Comparison of ENCODE assay signal across 8 cellular contexts in the genomic region with DNA sequence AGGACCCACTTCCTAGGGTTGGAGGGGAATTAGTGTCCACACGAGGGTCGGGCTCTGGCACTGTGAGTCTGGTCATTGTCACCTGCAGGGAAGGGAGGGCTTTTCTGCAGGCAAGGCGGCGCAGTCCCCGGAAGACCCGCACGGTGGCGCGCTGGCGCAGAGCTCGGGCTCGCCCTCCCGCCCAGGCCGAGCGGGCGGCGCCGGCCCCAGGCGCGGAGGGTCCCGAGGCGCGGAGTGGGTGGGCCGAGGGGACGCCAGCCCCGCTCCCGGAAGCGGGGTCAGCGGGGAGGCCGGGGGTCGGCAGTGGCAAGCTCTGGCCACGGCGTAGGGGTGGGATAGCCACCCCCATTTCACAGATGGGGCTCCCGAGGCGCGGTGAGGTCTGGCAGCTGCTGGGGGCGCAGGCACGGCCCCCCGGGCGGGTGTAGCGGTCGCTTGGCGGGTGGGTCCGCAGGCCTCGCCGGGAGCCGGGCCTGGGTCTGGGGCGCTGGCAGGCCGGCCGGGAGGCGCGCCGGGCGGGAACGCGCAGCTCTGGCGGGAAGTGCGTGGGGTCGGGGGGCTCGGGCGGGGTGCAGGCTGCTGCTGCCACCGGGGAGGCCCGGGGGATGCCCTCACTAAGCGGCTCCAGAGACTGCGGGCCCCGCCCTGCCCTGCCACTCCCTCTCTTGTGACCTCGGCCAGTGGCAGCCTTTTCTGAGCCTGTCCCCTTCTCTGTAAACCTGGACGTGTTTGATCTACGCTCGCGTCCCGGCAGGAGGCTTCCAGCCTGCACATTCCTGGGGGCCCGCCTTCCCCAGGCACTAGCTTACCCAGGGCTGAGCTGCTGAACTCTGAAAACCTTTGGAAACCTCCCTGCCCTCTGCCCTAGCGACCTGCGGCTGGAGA. TPM values are rescaled to one million over a fixed set of nuclear protein-coding genes. Genes with fewer than 3 reads are reported as not detected.
DNase-seq lines count a peak whose midpoint lies in the region; ATAC-seq and TF ChIP-seq lines count a peak whose summit lies in the region.

No MANE protein-coding gene starts in this region.

- intact Hi-C loops in left ventricle myocardium inferior (cut with micrococcal nuclease) (loop anchor here (2.0 kb wide), 1 partner anchor 155 kb away; no protein-coding TSS in a partner anchor), aorta (cut with DNase I) (loop anchor here (1.0 to 5.0 kb wide), 4 partner anchors 62 to 155 kb away; a partner anchor contains a TSS)

- no peaks in the 10 kb centered on the region for H3K9me3 ChIP-seq in left ventricle myocardium inferior (replicated peaks)
- no peaks in the 10 kb centered on the region for H3K9me3 ChIP-seq in aorta (ENCODE audit: control insufficient read depth, low read length)

- in situ Hi-C loops in SK-MEL-5 (cut with HindIII; ENCODE audit: low pct_unique_long_range_greater_than_20kb, low sequenced_read_pairs) = loop anchor here (10.0 kb wide), 1 partner anchor 145 kb away; no protein-coding TSS in a partner anchor

- DNase-seq in DMS53 (lab: John Stamatoyannopoulos, UW) (peak; percentile 63), DMS53 treated with DMSO at 0.1 percent for 48 hours (lab: John Stamatoyannopoulos, UW; ENCODE audit: unreplicated experiment) (no peak), SK-MEL-5 (ENCODE audit: low read depth, low spot score) (peak; percentile 55), left ventricle myocardium inferior (peak; percentile 72), retina (peak; percentile 91), aorta (peak; percentile 80 to 94)
- peak; percentile 61 to 94 for DNase-seq in activated naive CD4-positive, alpha-beta T cell treated with anti-CD3 and anti-CD28 coated beads, Interleukin-2, amount 50 U/mL, for 72 hours (ENCODE audit: low spot score in 2 of 2)

- peak; percentile 98 for TF ChIP-seq CTCF in left ventricle myocardium inferior (IDR thresholded peaks at IDR 0.05; ENCODE audit: borderline replicate concordance)

- peak overlapping the region in 1 of 2 donors; percentile 36 for H3K27ac Mint-ChIP-seq in activated naive CD4-positive, alpha-beta T cell treated with anti-CD3 and anti-CD28 coated beads, Interleukin-2, amount 50 U/mL, for 72 hours

- no peaks in the 10 kb centered on the region for H3K9me3 Mint-ChIP-seq in activated naive CD4-positive, alpha-beta T cell treated with anti-CD3 and anti-CD28 coated beads, Interleukin-2, amount 50 U/mL, for 72 hours

- H3K36me3 Mint-ChIP-seq in activated naive CD4-positive, alpha-beta T cell treated with anti-CD3 and anti-CD28 coated beads, Interleukin-2, amount 50 U/mL, for 72 hours = no peaks in the 10 kb centered on the region

- H3K27ac ChIP-seq in left ventricle myocardium inferior (replicated peaks) = peak overlapping the region; percentile 94
- no peak overlapping the region for H3K27ac ChIP-seq in aorta (ENCODE audit: low read depth in 1 of 2, low read length in 2 of 2)

- ATAC-seq in HG03520 (IDR thresholded peaks at IDR 0.05; ENCODE audit: unreplicated experiment) = peak; percentile 65
- peak; percentile 73 to 82 for ATAC-seq in activated naive CD4-positive, alpha-beta T cell treated with anti-CD3 and anti-CD28 coated beads, Interleukin-2, amount 50 U/mL, for 72 hours
- peak; percentile 76 for ATAC-seq in aorta (ENCODE audit: low FRiP score)

- H3K36me3 ChIP-seq in left ventricle myocardium inferior (no peaks in the 10 kb centered on the region), aorta (ENCODE audit: control insufficient read depth in 1 of 2, insufficient read depth in 2 of 2, low read length in 1 of 2) (no peaks in the 10 kb centered on the region)

- H3K4me3 ChIP-seq in left ventricle myocardium inferior = peak overlapping the region; percentile 70
- H3K4me3 ChIP-seq in aorta (ENCODE audit: low read length in 2 of 2) = peak overlapping the region; percentile 27 to 41

- H3K4me1 ChIP-seq in left ventricle myocardium inferior (peaks cover 58% of the 10 kb centered on the region), aorta (ENCODE audit: control insufficient read depth in 1 of 2, insufficient read depth in 2 of 2, low read length in 2 of 2) (no peaks in the 10 kb centered on the region)

- H3K27me3 ChIP-seq in left ventricle myocardium inferior (ENCODE audit: low read depth) (peaks cover 11% of the 10 kb centered on the region), aorta (ENCODE audit: control insufficient read depth in 1 of 2, insufficient read depth in 2 of 2, low read length in 1 of 2) (no peaks in the 10 kb centered on the region)

- 5 to 7% methylated on average over 59 to 75 of the region's 75 CpGs for WGBS in aorta, 2 donors

RNA-seq across cellular contexts. Expression of a gene that starts 46.1 kb away (rescaled TPM):
- not detected in 2 replicates for total RNA-seq in SK-MEL-5 (2014; rRNA removed; shearing (Covaris generic))
- polyA plus RNA-seq in SK-MEL-5 (2015; cell fraction: cytosol; rRNA removed) = 0.05 TPM in 1 of 2 replicates, not detected in the other
- 2.1 TPM in 1 of 2 replicates, not detected in the other for polyA plus RNA-seq in SK-MEL-5 (2015; cell fraction: nucleus; rRNA removed)
- total RNA-seq in activated naive CD4-positive, alpha-beta T cell treated with anti-CD3 and anti-CD28 coated beads, Interleukin-2, amount 50 U/mL, for 72 hours = under 1 TPM; 0.14 to 0.21 TPM
- total RNA-seq in left ventricle myocardium inferior (4.2 TPM), aorta (1 to 10 TPM in 1 of 2 donors, under 1 TPM in 1; 0.68 to 3.7 TPM)
- polyA plus RNA-seq in aorta = under 1 TPM in 1 of 2 donors, not detected in 1; 0.97 TPM
